In genomic region chr3:179604336-179605078, GRCh38 we compare ENCODE assay signal across 1 cellular context.
A peak's percentile ranks its signal among the peaks of the same experiment; 100 is the strongest.
TF ChIP-seq lines count a peak whose summit lies in the region.

MRPL47 (minus strand) TSS chr3:179604638; CDS start chr3:179604624, 14 bp downstream.
NDUFB5 (plus strand) TSS chr3:179604794; CDS start chr3:179604816, 22 bp downstream.

TF ChIP-seq in K562, 482 proteins besides CTCF, POLR2A, EP300 and RAD21 (continued from another document and continues in another):
- TF ChIP-seq ZNF512 (tag; IDR thresholded peaks at IDR 0.05) (no peak), ATF7 (IDR thresholded peaks at IDR 0.05) (peak; percentile 84), SMAD1 (IDR thresholded peaks at IDR 0.05; ENCODE audit: low read depth, low read length, partially characterized antibody) (peak; percentile 59), TRIM24 (IDR thresholded peaks at IDR 0.05) (no peak), ZNF253 (CRISPR knock-in tag; conservative IDR thresholded peaks at IDR 0.05) (no peak), ZNF143 (CRISPR knock-in tag; IDR thresholded peaks at IDR 0.05) (no peak), ZNF217 (CRISPR knock-in tag; IDR thresholded peaks at IDR 0.05) (no peak), CXXC5 (CRISPR knock-in tag; IDR thresholded peaks at IDR 0.05) (peak; percentile 50), CHD1 (IDR thresholded peaks at IDR 0.05; ENCODE audit: low read length) (peak; percentile 49), KDM1A (IDR thresholded peaks at IDR 0.05) (no peak), GATA2 (CRISPR knock-in tag; IDR thresholded peaks at IDR 0.05) (no peak), RBM22 (IDR thresholded peaks at IDR 0.05; ENCODE audit: low read depth, low read length, poor library complexity, severe bottlenecking) (no peak), FOXP1 (CRISPR knock-in tag; IDR thresholded peaks at IDR 0.05) (peak; percentile 38; the same call in 1 of the 2 replicates), ARID4B (CRISPR knock-in tag; IDR thresholded peaks at IDR 0.05) (no peak), KAT7 (CRISPR knock-in tag; IDR thresholded peaks at IDR 0.05; ENCODE audit: borderline replicate concordance) (no peak), MTA1 (IDR thresholded peaks at IDR 0.05; ENCODE audit: borderline replicate concordance) (no peak), ZNF584 (CRISPR knock-in tag; IDR thresholded peaks at IDR 0.05; ENCODE audit: low read depth) (no peak), HMGXB4 (CRISPR knock-in tag; IDR thresholded peaks at IDR 0.05) (no peak), TGIF2 (CRISPR knock-in tag; IDR thresholded peaks at IDR 0.05) (no peak), SRF (CRISPR knock-in tag; IDR thresholded peaks at IDR 0.05) (peak in 1 of 2 experiments; percentile 55; a peak in 2 of 4 replicates), PHF21A (IDR thresholded peaks at IDR 0.05; ENCODE audit: borderline replicate concordance, low read depth) (no peak), MYC (IDR thresholded peaks at IDR 0.05; ENCODE audit: low read depth, low read length) (peak; percentile 77), MYC (CRISPR knock-in tag; IDR thresholded peaks at IDR 0.05; ENCODE audit: borderline replicate concordance, low read depth) (no peak; the same call in 1 of the 2 replicates), PTBP1 (IDR thresholded peaks at IDR 0.05; ENCODE audit: low read depth, low read length) (no peak), PRPF4 (IDR thresholded peaks at IDR 0.05; ENCODE audit: insufficient read depth, low read depth, low read length, poor library complexity, severe bottlenecking) (no peak), RFX5 (IDR thresholded peaks at IDR 0.05; ENCODE audit: low read depth, low read length) (no peak), WHSC1 (IDR thresholded peaks at IDR 0.05; ENCODE audit: low read length) (no peak), GATAD2A (IDR thresholded peaks at IDR 0.05) (no peak), ZZZ3 (IDR thresholded peaks at IDR 0.05) (no peak), ZNF76 (CRISPR knock-in tag; IDR thresholded peaks at IDR 0.05; ENCODE audit: borderline replicate concordance) (no peak), FOXP4 (CRISPR knock-in tag; IDR thresholded peaks at IDR 0.05; ENCODE audit: borderline replicate concordance) (0 out of 2 replicates have a peak, but pooled peaks have one; percentile 13), ZNF639 (CRISPR knock-in tag; conservative IDR thresholded peaks at IDR 0.05 in 1 of 2, IDR thresholded peaks at IDR 0.05 in 1 of 2) (peak in 1 of 2 experiments; percentile 73; a peak in 1 of 4 replicates), ATF1 (CRISPR knock-in tag; IDR thresholded peaks at IDR 0.05) (no peak), ATF1 (tag; IDR thresholded peaks at IDR 0.05) (peak; percentile 97), DACH1 (IDR thresholded peaks at IDR 0.05; ENCODE audit: partially characterized antibody) (no peak), LARP7 (IDR thresholded peaks at IDR 0.05) (no peak), RBM39 (optimal IDR thresholded peaks at IDR 0.05; ENCODE audit: low read depth, low read length) (peak; percentile 93), ZNF830 (CRISPR knock-in tag; IDR thresholded peaks at IDR 0.05) (no peak), CSDE1 (IDR thresholded peaks at IDR 0.05) (peak in 1 of 2 experiments; percentile 61; a peak in 1 of 4 replicates), ZNF274 (IDR thresholded peaks at IDR 0.05; ENCODE audit: borderline replicate concordance, low read depth, low read length) (no peak), SAFB2 (IDR thresholded peaks at IDR 0.05; ENCODE audit: borderline replicate concordance, low read depth, low read length, severe bottlenecking) (no peak), PHF8 (IDR thresholded peaks at IDR 0.05; ENCODE audit: borderline replicate concordance, low read length) (peak; percentile 86)
- TF ChIP-seq, protein P1, sequence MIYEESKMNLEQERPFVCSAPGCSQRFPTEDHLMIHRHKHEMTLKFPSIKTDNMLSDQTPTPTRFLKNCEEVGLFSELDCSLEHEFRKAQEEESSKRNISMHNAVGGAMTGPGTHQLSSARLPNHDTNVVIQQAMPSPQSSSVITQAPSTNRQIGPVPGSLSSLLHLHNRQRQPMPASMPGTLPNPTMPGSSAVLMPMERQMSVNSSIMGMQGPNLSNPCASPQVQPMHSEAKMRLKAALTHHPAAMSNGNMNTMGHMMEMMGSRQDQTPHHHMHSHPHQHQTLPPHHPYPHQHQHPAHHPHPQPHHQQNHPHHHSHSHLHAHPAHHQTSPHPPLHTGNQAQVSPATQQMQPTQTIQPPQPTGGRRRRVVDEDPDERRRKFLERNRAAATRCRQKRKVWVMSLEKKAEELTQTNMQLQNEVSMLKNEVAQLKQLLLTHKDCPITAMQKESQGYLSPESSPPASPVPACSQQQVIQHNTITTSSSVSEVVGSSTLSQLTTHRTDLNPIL (CRISPR knock-in tag; IDR thresholded peaks at IDR 0.05), result no peak
- TF ChIP-seq, protein P2, sequence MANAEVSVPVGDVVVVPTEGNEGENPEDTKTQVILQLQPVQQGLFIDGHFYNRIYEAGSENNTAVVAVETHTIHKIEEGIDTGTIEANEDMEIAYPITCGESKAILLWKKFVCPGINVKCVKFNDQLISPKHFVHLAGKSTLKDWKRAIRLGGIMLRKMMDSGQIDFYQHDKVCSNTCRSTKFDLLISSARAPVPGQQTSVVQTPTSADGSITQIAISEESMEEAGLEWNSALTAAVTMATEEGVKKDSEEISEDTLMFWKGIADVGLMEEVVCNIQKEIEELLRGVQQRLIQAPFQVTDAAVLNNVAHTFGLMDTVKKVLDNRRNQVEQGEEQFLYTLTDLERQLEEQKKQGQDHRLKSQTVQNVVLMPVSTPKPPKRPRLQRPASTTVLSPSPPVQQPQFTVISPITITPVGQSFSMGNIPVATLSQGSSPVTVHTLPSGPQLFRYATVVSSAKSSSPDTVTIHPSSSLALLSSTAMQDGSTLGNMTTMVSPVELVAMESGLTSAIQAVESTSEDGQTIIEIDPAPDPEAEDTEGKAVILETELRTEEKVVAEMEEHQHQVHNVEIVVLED (CRISPR knock-in tag; IDR thresholded peaks at IDR 0.05), result 0 out of 2 replicates have a peak, but pooled peaks have one; percentile 29
- TF ChIP-seq, protein P3, sequence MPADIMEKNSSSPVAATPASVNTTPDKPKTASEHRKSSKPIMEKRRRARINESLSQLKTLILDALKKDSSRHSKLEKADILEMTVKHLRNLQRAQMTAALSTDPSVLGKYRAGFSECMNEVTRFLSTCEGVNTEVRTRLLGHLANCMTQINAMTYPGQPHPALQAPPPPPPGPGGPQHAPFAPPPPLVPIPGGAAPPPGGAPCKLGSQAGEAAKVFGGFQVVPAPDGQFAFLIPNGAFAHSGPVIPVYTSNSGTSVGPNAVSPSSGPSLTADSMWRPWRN (IDR thresholded peaks at IDR 0.05; ENCODE audit: low read depth), result no peak
- TF ChIP-seq, protein P4, sequence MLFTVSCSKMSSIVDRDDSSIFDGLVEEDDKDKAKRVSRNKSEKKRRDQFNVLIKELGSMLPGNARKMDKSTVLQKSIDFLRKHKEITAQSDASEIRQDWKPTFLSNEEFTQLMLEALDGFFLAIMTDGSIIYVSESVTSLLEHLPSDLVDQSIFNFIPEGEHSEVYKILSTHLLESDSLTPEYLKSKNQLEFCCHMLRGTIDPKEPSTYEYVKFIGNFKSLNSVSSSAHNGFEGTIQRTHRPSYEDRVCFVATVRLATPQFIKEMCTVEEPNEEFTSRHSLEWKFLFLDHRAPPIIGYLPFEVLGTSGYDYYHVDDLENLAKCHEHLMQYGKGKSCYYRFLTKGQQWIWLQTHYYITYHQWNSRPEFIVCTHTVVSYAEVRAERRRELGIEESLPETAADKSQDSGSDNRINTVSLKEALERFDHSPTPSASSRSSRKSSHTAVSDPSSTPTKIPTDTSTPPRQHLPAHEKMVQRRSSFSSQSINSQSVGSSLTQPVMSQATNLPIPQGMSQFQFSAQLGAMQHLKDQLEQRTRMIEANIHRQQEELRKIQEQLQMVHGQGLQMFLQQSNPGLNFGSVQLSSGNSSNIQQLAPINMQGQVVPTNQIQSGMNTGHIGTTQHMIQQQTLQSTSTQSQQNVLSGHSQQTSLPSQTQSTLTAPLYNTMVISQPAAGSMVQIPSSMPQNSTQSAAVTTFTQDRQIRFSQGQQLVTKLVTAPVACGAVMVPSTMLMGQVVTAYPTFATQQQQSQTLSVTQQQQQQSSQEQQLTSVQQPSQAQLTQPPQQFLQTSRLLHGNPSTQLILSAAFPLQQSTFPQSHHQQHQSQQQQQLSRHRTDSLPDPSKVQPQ (CRISPR knock-in tag; IDR thresholded peaks at IDR 0.05; ENCODE audit: borderline replicate concordance), result no peak
- TF ChIP-seq, protein P5, sequence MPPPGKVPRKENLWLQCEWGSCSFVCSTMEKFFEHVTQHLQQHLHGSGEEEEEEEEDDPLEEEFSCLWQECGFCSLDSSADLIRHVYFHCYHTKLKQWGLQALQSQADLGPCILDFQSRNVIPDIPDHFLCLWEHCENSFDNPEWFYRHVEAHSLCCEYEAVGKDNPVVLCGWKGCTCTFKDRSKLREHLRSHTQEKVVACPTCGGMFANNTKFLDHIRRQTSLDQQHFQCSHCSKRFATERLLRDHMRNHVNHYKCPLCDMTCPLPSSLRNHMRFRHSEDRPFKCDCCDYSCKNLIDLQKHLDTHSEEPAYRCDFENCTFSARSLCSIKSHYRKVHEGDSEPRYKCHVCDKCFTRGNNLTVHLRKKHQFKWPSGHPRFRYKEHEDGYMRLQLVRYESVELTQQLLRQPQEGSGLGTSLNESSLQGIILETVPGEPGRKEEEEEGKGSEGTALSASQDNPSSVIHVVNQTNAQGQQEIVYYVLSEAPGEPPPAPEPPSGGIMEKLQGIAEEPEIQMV (tag; conservative IDR thresholded peaks at IDR 0.05; ENCODE audit: low read depth), result no peak
